15 cellular contexts compared by ENCODE assay signal in the genomic region with DNA sequence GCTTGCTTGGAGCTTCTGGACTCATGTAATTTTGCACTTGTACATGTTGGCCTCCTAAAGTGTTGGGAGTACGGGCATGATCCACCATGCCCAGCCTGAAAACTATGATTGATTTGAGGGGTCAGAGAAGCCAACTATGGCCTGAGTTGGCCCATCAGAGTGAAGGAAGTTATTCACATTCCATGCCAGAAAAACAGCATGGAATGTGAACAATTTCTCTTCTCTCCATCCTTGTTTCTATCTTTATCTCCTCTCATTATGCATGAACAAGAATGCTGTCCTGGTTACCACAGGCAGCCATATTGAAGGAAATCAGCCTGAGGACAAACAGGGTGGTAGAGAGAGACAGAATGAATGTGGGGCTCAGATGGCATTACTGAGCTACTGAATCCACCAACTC. TPM values are rescaled to one million over a fixed set of nuclear protein-coding genes. Genes with fewer than 3 reads are reported as not detected.
A peak's percentile ranks its signal among the peaks of the same experiment; 100 is the strongest.
DNase-seq lines count a peak whose midpoint lies in the region; ATAC-seq and TF ChIP-seq lines count a peak whose summit lies in the region.
"Had no signal": no experiment of that assay in that cellular context is flagged by ENCODE, and none has a peak within 500 bp of the region (broad histone marks: within the 10 kb centered on the region; RNA-seq: fewer than 3 reads in every experiment).

No MANE protein-coding gene starts in this region.

- H3K9me3 Mint-ChIP-seq in activated naive CD8-positive, alpha-beta T cell treated with anti-CD3 and anti-CD28 coated beads, Interleukin-2, amount 50 U/mL, for 24 hours: peaks cover 15% of the 10 kb centered on the region
- H3K9me3 Mint-ChIP-seq in CD14-positive monocyte: no peaks in the 10 kb centered on the region
- H3K9me3 Mint-ChIP-seq: GM23338 had no signal

- DNase-seq in A172 (ENCODE audit: low spot score) (peak; percentile 21), COLO829 (ENCODE audit: low spot score) (peak; percentile 8), kidney glomerular epithelial cell (lab: John Stamatoyannopoulos, UW) (peak; percentile 47), putamen (ENCODE audit: low spot score) (no peak), DMS 273 treated with DMSO at 0.1 percent for 48 hours (lab: John Stamatoyannopoulos, UW) (no peak), OCI-M2 (lab: John Stamatoyannopoulos, UW; ENCODE audit: unreplicated experiment) (no peak), CD14-positive monocyte (ENCODE audit: low spot score) (no peak)
- no peak for DNase-seq in activated naive CD8-positive, alpha-beta T cell treated with anti-CD3 and anti-CD28 coated beads, Interleukin-2, amount 50 U/mL, for 24 hours
- DNase-seq: NCI-H524; PC-9; right cardiac atrium; stimulated activated CD4-positive, alpha-beta T cell treated with anti-CD3 and anti-CD28 coated beads, Interleukin-4, amount 100 ng/mL, for 1 hour; SW 1271 had no signal

- no peak for ATAC-seq in activated naive CD8-positive, alpha-beta T cell treated with anti-CD3 and anti-CD28 coated beads, Interleukin-2, amount 50 U/mL, for 24 hours
- ATAC-seq: GM23338, right cardiac atrium, WTC11 had no signal

- peaks cover 19% of the 10 kb centered on the region for H3K36me3 Mint-ChIP-seq in activated naive CD8-positive, alpha-beta T cell treated with anti-CD3 and anti-CD28 coated beads, Interleukin-2, amount 50 U/mL, for 24 hours (ENCODE audit: low read depth)
- H3K36me3 Mint-ChIP-seq in CD14-positive monocyte: no peaks in the 10 kb centered on the region
- H3K36me3 Mint-ChIP-seq: WTC11 had no signal

- intact Hi-C loops in CD14-positive monocyte (cut with micrococcal nuclease): no loop called here

- H3K4me3 Mint-ChIP-seq in activated naive CD8-positive, alpha-beta T cell treated with anti-CD3 and anti-CD28 coated beads, Interleukin-2, amount 50 U/mL, for 24 hours: no peak overlapping the region
- no peak overlapping the region for H3K4me3 Mint-ChIP-seq in CD14-positive monocyte
- H3K4me3 Mint-ChIP-seq: GM23338, WTC11 had no signal

- H3K4me1 Mint-ChIP-seq in activated naive CD8-positive, alpha-beta T cell treated with anti-CD3 and anti-CD28 coated beads, Interleukin-2, amount 50 U/mL, for 24 hours: peaks cover 9% of the 10 kb centered on the region
- H3K4me1 Mint-ChIP-seq in CD14-positive monocyte: peaks cover 8% of the 10 kb centered on the region
- H3K4me1 Mint-ChIP-seq: GM23338, WTC11 had no signal

- H3K27ac Mint-ChIP-seq in activated naive CD8-positive, alpha-beta T cell treated with anti-CD3 and anti-CD28 coated beads, Interleukin-2, amount 50 U/mL, for 24 hours: peak overlapping the region; percentile 2
- H3K27ac Mint-ChIP-seq in CD14-positive monocyte: peak overlapping the region in 2 of 7 donors; percentile 31 to 77
- H3K27ac Mint-ChIP-seq: GM23338, WTC11 had no signal

- no peak for TF ChIP-seq CTCF in CD14-positive monocyte (IDR thresholded peaks at IDR 0.05)

- H3K27me3 Mint-ChIP-seq in activated naive CD8-positive, alpha-beta T cell treated with anti-CD3 and anti-CD28 coated beads, Interleukin-2, amount 50 U/mL, for 24 hours: no peaks in the 10 kb centered on the region
- no peaks in the 10 kb centered on the region for H3K27me3 Mint-ChIP-seq in CD14-positive monocyte (ENCODE audit: low read depth in 3 of 3)

RNA-seq across cellular contexts. Expression of a gene that starts 3.5 kb away (rescaled TPM):
- 0.17 and 0.29 TPM in 2 replicates for total RNA-seq in A172 (2014; rRNA removed; shearing (Covaris generic))
- polyA plus RNA-seq in CD14-positive monocyte: 1 to 10 TPM in 1 of 2 donors, under 1 TPM in 1; 0.53 to 1.1 TPM
- total RNA-seq: GM23338 had no signal
- polyA plus RNA-seq: GM23338 had no signal

Comparison
In these comparisons a context has a peak if more than half of its experiments do, and no peak if none do; other contexts are left out.
1. DNase-seq: peak in A172 (single experiment), COLO829 (single experiment) and kidney glomerular epithelial cell (single experiment); none in activated naive CD8-positive, alpha-beta T cell treated with anti-CD3 and anti-CD28 coated beads, Interleukin-2, amount 50 U/mL, for 24 hours (single experiment), putamen (single experiment), DMS 273 treated with DMSO at 0.1 percent for 48 hours (single experiment), OCI-M2 (single experiment) and CD14-positive monocyte (single experiment).